ENCODE assay signal across 8 cellular contexts in the genomic region with DNA sequence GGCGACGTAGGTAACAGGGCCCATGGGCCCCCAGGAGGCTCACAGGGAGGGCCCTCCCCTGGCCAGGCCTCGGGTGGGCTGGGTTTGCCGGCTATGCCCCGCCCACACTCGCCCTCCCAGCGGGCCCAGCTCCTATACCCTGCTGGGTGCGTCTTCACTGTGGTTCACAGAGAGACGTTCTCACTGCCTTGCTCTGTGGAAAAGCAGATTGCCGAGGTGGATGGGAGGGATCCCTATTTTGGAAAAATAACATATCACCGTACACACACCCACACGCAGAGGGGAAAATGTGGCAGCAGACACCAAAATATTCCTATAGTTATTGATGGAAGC. TPM values are rescaled to one million over a fixed set of nuclear protein-coding genes. Genes with fewer than 3 reads are reported as not detected.
DNase-seq lines count a peak whose midpoint lies in the region; ATAC-seq lines count a peak whose summit lies in the region.

No MANE protein-coding gene starts in this region.

- H3K4me3 Mint-ChIP-seq in naive B cell: peak overlapping the region; percentile 90 to 98 (median 96)
- peak overlapping the region; percentile 91 for H3K4me3 Mint-ChIP-seq in stimulated activated effector memory CD8-positive, alpha-beta T cell treated with anti-CD3 and anti-CD28 coated beads, Interleukin-12 subunit alpha, Interleukin-12 subunit beta, amount 100 ng/mL, for 72 hours

- H3K4me1 Mint-ChIP-seq in naive B cell: peaks cover 7 to 14% (median 11%) of the 10 kb centered on the region in 3 donors
- peaks cover 23% of the 10 kb centered on the region for H3K4me1 Mint-ChIP-seq in stimulated activated effector memory CD8-positive, alpha-beta T cell treated with anti-CD3 and anti-CD28 coated beads, Interleukin-12 subunit alpha, Interleukin-12 subunit beta, amount 100 ng/mL, for 72 hours

- H3K36me3 Mint-ChIP-seq in naive B cell: no peaks in the 10 kb centered on the region
- H3K36me3 Mint-ChIP-seq in stimulated activated effector memory CD8-positive, alpha-beta T cell treated with anti-CD3 and anti-CD28 coated beads, Interleukin-12 subunit alpha, Interleukin-12 subunit beta, amount 100 ng/mL, for 72 hours: peaks cover 17% of the 10 kb centered on the region

- DNase-seq in COR-L47 (lab: John Stamatoyannopoulos, UW) (peak; percentile 50), NCI-H1105 treated with DMSO at 0.1 percent for 48 hours (lab: John Stamatoyannopoulos, UW) (peak; percentile 47), naive B cell (peak; percentile 56), UCSD-AML1 (lab: John Stamatoyannopoulos, UW; ENCODE audit: unreplicated experiment) (no peak)
- peak; percentile 75 for DNase-seq in activated CD4-positive, alpha-beta T cell treated with anti-CD3 and anti-CD28 coated beads for 48 hours
- DNase-seq in stimulated activated effector memory CD8-positive, alpha-beta T cell treated with anti-CD3 and anti-CD28 coated beads, Interleukin-12 subunit alpha, Interleukin-12 subunit beta, amount 100 ng/mL, for 72 hours (ENCODE audit: low spot score in 2 of 2): peak; percentile 45 to 74

- H3K27me3 Mint-ChIP-seq in naive B cell: no peaks in the 10 kb centered on the region

- H3K27ac ChIP-seq in cingulate gyrus (ENCODE audit: low read depth, low read length): peak overlapping the region; percentile 75

- peak overlapping the region; percentile 92 to 99 (median 98) for H3K27ac Mint-ChIP-seq in naive B cell
- H3K27ac Mint-ChIP-seq in stimulated activated effector memory CD8-positive, alpha-beta T cell treated with anti-CD3 and anti-CD28 coated beads, Interleukin-12 subunit alpha, Interleukin-12 subunit beta, amount 100 ng/mL, for 72 hours: peak overlapping the region; percentile 86

- peaks cover 0 to 10% (median 0%) of the 10 kb centered on the region in 7 donors for H3K9me3 Mint-ChIP-seq in naive B cell
- peaks cover 8% of the 10 kb centered on the region for H3K9me3 Mint-ChIP-seq in stimulated activated effector memory CD8-positive, alpha-beta T cell treated with anti-CD3 and anti-CD28 coated beads, Interleukin-12 subunit alpha, Interleukin-12 subunit beta, amount 100 ng/mL, for 72 hours

- ATAC-seq in GM21825 (IDR thresholded peaks at IDR 0.05; ENCODE audit: unreplicated experiment): peak; percentile 38
- ATAC-seq in naive B cell (ENCODE audit: low read depth in 2 of 2): peak; percentile 19 to 37
- peak; percentile 70 for ATAC-seq in stimulated activated effector memory CD8-positive, alpha-beta T cell treated with anti-CD3 and anti-CD28 coated beads, Interleukin-12 subunit alpha, Interleukin-12 subunit beta, amount 100 ng/mL, for 72 hours

RNA-seq across cellular contexts. Expression of a gene that starts 49.6 kb away (rescaled TPM):
- polyA plus RNA-seq in naive B cell (ENCODE audit: low read depth in 6 of 6): 10 to 100 TPM in 4 of 6 donors, 1 to 10 TPM in 2; 9.3 to 18.6 (median 11.2) TPM
